8 cellular contexts compared by ENCODE assay signal in genomic region chr1:39103321-39104157, GRCh38.
DNase-seq lines count a peak whose midpoint lies in the region; ATAC-seq and TF ChIP-seq lines count a peak whose summit lies in the region.

No MANE protein-coding gene starts in this region.

- H3K27ac ChIP-seq in esophagus (ENCODE audit: low read depth in 2 of 2, low read length in 1 of 2) (peak overlapping the region; percentile 9 to 93), psoas muscle (peak overlapping the region; percentile 92)

- peaks cover 0 to 3% of the 10 kb centered on the region in 2 donors for H3K4me1 ChIP-seq in esophagus (ENCODE audit: control insufficient read depth in 2 of 2, insufficient read depth in 2 of 2, low read length in 1 of 2)
- peaks cover 34% of the 10 kb centered on the region for H3K4me1 ChIP-seq in psoas muscle
- H3K4me1 ChIP-seq in HAP-1: peaks cover 48% of the 10 kb centered on the region

- in situ Hi-C loops in HAP-1 (cut with MboI; ENCODE audit: low sequenced_read_pairs): loop anchor here (5.0 kb wide), 1 partner anchor 79 kb away; no protein-coding TSS in a partner anchor

- intact Hi-C loops in psoas muscle (cut with DNase I) (loop anchor here (2.0 to 5.0 kb wide), 3 partner anchors 81 to 434 kb away; no protein-coding TSS in a partner anchor), Right ventricle myocardium inferior (cut with DNase I) (loop anchor here (1.0 to 10.0 kb wide), 2 partner anchors 85 to 441 kb away; no protein-coding TSS in a partner anchor)

- DNase-seq in RKO (ENCODE audit: low spot score): peak; percentile 58
- DNase-seq in psoas muscle: no peak
- DNase-seq in NCI-H2227 (lab: John Stamatoyannopoulos, UW; ENCODE audit: unreplicated experiment): no peak
- no peak for DNase-seq in Right ventricle myocardium inferior (ENCODE audit: missing footprints)
- DNase-seq in NCI-H774 (lab: John Stamatoyannopoulos, UW): no peak
- DNase-seq in HAP-1 (ENCODE audit: low spot score in 2 of 2): no peak

- no peaks in the 10 kb centered on the region for H3K9me3 ChIP-seq in esophagus (ENCODE audit: control insufficient read depth in 2 of 2, insufficient read depth in 1 of 2, low read depth in 1 of 2, low read length in 1 of 2)
- H3K9me3 ChIP-seq in psoas muscle: no peaks in the 10 kb centered on the region
- no peaks in the 10 kb centered on the region for H3K9me3 ChIP-seq in HAP-1

- no peaks in the 10 kb centered on the region for H3K36me3 ChIP-seq in esophagus (ENCODE audit: control insufficient read depth in 2 of 2, insufficient read depth in 2 of 2, low read length in 1 of 2)
- no peaks in the 10 kb centered on the region for H3K36me3 ChIP-seq in psoas muscle (ENCODE audit: insufficient read depth in 1 of 2, low read depth in 1 of 2)
- H3K36me3 ChIP-seq in HAP-1 (replicated peaks): no peaks in the 10 kb centered on the region

- H3K4me3 ChIP-seq in esophagus (ENCODE audit: low read depth in 1 of 2, low read length in 2 of 2): no peak overlapping the region
- H3K4me3 ChIP-seq in psoas muscle: no peak overlapping the region
- no peak overlapping the region for H3K4me3 ChIP-seq in HAP-1

- peak; percentile 16 for ATAC-seq in GM21447 (IDR thresholded peaks at IDR 0.05; ENCODE audit: unreplicated experiment)
- no peak for ATAC-seq in psoas muscle
- no peak for ATAC-seq in Right ventricle myocardium inferior

- no peak for TF ChIP-seq CTCF in psoas muscle (IDR thresholded peaks at IDR 0.05)

- H3K27me3 ChIP-seq in esophagus (ENCODE audit: control insufficient read depth in 1 of 2, insufficient read depth in 2 of 2, low read length in 2 of 2) (no peaks in the 10 kb centered on the region), psoas muscle (ENCODE audit: insufficient read depth in 3 of 3, low read length in 2 of 3) (no peaks in the 10 kb centered on the region), HAP-1 (ENCODE audit: low read depth) (no peaks in the 10 kb centered on the region)

- WGBS in esophagus, 2 donors: 50 to 61% methylated on average over 6 of the region's 6 CpGs
- 90 to 92% (median 90%) methylated on average over 6 of the region's 6 CpGs for WGBS in psoas muscle, 3 donors
